Comparison of ENCODE assay signal across 1 cellular context in genomic region chr1:244066954-244067716, GRCh38.
TF ChIP-seq lines count a peak whose summit lies in the region.

No MANE protein-coding gene starts in this region.

TF ChIP-seq in WTC11, 78 proteins besides CTCF, POLR2A, EP300 and RAD21:
- TF ChIP-seq ZNF512 (CRISPR knock-in tag; IDR thresholded peaks at IDR 0.05; ENCODE audit: borderline replicate concordance) (no peak), MAX (CRISPR knock-in tag; IDR thresholded peaks at IDR 0.05) (no peak), ELF4 (CRISPR knock-in tag; IDR thresholded peaks at IDR 0.05; ENCODE audit: low read depth) (no peak), E2F5 (CRISPR knock-in tag; IDR thresholded peaks at IDR 0.05) (no peak), FOXJ3 (CRISPR knock-in tag; IDR thresholded peaks at IDR 0.05; ENCODE audit: borderline replicate concordance) (no peak)
